15 cellular contexts compared by ENCODE assay signal in the genomic region with DNA sequence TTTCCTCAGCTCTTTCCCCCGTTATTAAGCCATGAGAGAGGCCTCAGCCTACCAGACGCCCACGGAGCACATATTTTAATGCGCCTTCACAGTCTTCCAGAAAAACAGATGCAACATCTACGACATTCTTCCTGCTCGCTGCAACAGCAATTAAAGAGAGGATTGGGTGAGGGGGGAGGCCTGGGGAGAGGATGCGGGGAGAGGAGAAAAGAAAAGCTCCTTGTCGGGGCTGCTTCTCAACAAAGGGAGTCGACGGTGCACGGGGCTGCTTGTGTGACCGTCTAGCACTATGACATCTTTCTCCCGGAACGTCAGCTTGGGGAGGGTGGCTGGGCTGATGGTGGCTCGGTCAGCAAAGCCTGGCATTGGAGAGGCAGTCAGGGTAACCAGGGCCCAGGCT. TPM values are rescaled to one million over a fixed set of nuclear protein-coding genes. Genes with fewer than 3 reads are reported as not detected.
DNase-seq lines count a peak whose midpoint lies in the region; ATAC-seq and TF ChIP-seq lines count a peak whose summit lies in the region.
"Had no signal": no experiment of that assay in that cellular context is flagged by ENCODE, and none has a peak within 500 bp of the region (broad histone marks: within the 10 kb centered on the region; RNA-seq: fewer than 3 reads in every experiment).

No MANE protein-coding gene starts in this region.

- no peak overlapping the region for H3K4me3 ChIP-seq in adrenal gland
- peak overlapping the region in 1 of 2 donors; percentile 21 for H3K4me3 ChIP-seq in muscle layer of duodenum (ENCODE audit: low read depth in 1 of 2, low read length in 2 of 2)
- H3K4me3 ChIP-seq in thoracic aorta, result peak overlapping the region; percentile 30

- ATAC-seq in thoracic aorta (ENCODE audit: insufficient number of reproducible peaks, low FRiP score, low read depth), result no peak
- ATAC-seq in GM18873 (IDR thresholded peaks at IDR 0.05; ENCODE audit: low FRiP score, unreplicated experiment), result no peak
- ATAC-seq in HG02623 (IDR thresholded peaks at IDR 0.05; ENCODE audit: unreplicated experiment), result no peak
- ATAC-seq in GM19324 (IDR thresholded peaks at IDR 0.05; ENCODE audit: low FRiP score, unreplicated experiment), result no peak

- TF ChIP-seq CTCF in adrenal gland (IDR thresholded peaks at IDR 0.05), result no peak
- TF ChIP-seq CTCF in thoracic aorta (IDR thresholded peaks at IDR 0.05), result no peak

- intact Hi-C loops in adrenal gland (cut with DNase I), result no loop called here

- H3K4me1 ChIP-seq in adrenal gland (replicated peaks in 1 of 2) (peaks cover 0 to 15% of the 10 kb centered on the region in 2 donors), muscle layer of duodenum (ENCODE audit: control insufficient read depth in 1 of 2, insufficient read depth in 2 of 2, low read length in 2 of 2) (no peaks in the 10 kb centered on the region), thoracic aorta (ENCODE audit: control insufficient read depth in 1 of 2, low read depth in 2 of 2) (peaks cover 0 to 21% of the 10 kb centered on the region in 2 donors)

- no peak for TF ChIP-seq POLR2A in adrenal gland (IDR thresholded peaks at IDR 0.05)

- H3K36me3 ChIP-seq in adrenal gland (replicated peaks in 1 of 2) (no peaks in the 10 kb centered on the region), muscle layer of duodenum (ENCODE audit: control insufficient read depth in 1 of 2, insufficient read depth in 2 of 2, low read length in 2 of 2) (no peaks in the 10 kb centered on the region), thoracic aorta (no peaks in the 10 kb centered on the region)

- no peaks in the 10 kb centered on the region for H3K9me3 ChIP-seq in adrenal gland (replicated peaks in 1 of 3)
- H3K9me3 ChIP-seq in muscle layer of duodenum (ENCODE audit: control insufficient read depth in 1 of 2, low read length in 2 of 2), result peaks cover 0 to 8% of the 10 kb centered on the region in 2 donors
- H3K9me3 ChIP-seq in thoracic aorta, result peaks cover 4% of the 10 kb centered on the region

- no peak for DNase-seq in adrenal gland
- DNase-seq in fibroblast of peridontal ligament (ENCODE audit: extremely low read depth), result peak; percentile 13
- no peak for DNase-seq in thoracic aorta (ENCODE audit: low spot score)
- DNase-seq in NCI-H774 (lab: John Stamatoyannopoulos, UW), result no peak
- DNase-seq: activated CD4-positive, alpha-beta T cell treated with anti-CD3 and anti-CD28 coated beads, Interleukin-2, amount 50 U/mL, for 4 hours; activated naive CD8-positive, alpha-beta T cell treated with anti-CD3 and anti-CD28 coated beads for 36 hours; erythroblast; Kasumi-1; mesendoderm; NCI-H510A; stimulated activated CD4-positive, alpha-beta T cell treated with anti-CD3 and anti-CD28 coated beads, Interleukin-2, amount 100 ng/mL, for 48 hours had no signal

- 68 to 76% (median 72%) methylated on average over 15 of the region's 15 CpGs for WGBS in adrenal gland, 4 donors

- H3K27me3 ChIP-seq in adrenal gland, result no peaks in the 10 kb centered on the region
- H3K27me3 ChIP-seq in muscle layer of duodenum (ENCODE audit: low read depth, low read length), result no peaks in the 10 kb centered on the region
- H3K27me3 ChIP-seq in thoracic aorta (replicated peaks; ENCODE audit: insufficient read depth), result no peaks in the 10 kb centered on the region

- H3K27ac ChIP-seq in adrenal gland (peak overlapping the region in 4 of 5 donors; percentile 26 to 85 (median 73)), muscle layer of duodenum (ENCODE audit: low read length) (peak overlapping the region; percentile 93), thoracic aorta (peak overlapping the region in 1 of 2 donors; percentile 17)

RNA-seq across cellular contexts. Expression of a gene that starts 37.6 kb away (rescaled TPM):
- total RNA-seq in adrenal gland (10 to 100 TPM; 26.2 to 99.9 (median 60.5) TPM), thoracic aorta (10 to 100 TPM; 17.3 to 17.6 TPM)
- polyA plus RNA-seq in adrenal gland, result 10 to 100 TPM in 2 of 3 donors, 1 to 10 TPM in 1; 9.8 to 17.9 (median 13.9) TPM
